Comparison of ENCODE assay signal across 21 cellular contexts in genomic region chr10:27618906-27619305, GRCh38.
DNase-seq lines count a peak whose midpoint lies in the region; ATAC-seq and TF ChIP-seq lines count a peak whose summit lies in the region.
"Had no signal": no experiment of that assay in that cellular context is flagged by ENCODE, and none has a peak within 500 bp of the region (broad histone marks: within the 10 kb centered on the region; RNA-seq: fewer than 3 reads in every experiment).

No MANE protein-coding gene starts in this region.

- H3K27ac Mint-ChIP-seq in GM23338: no peak overlapping the region
- H3K27ac Mint-ChIP-seq: B cell had no signal

- H3K36me3 Mint-ChIP-seq in GM23338 (ENCODE audit: low read depth): no peaks in the 10 kb centered on the region

- peaks cover 23% of the 10 kb centered on the region; the same call in 1 of the 2 replicates for H3K9me2 ChIP-seq in GM23338 (ENCODE audit: insufficient read depth)
- H3K9me2 ChIP-seq: SK-N-SH had no signal

- H3K27me3 ChIP-seq in GM23338 (ENCODE audit: insufficient read depth): no peaks in the 10 kb centered on the region
- H3K27me3 ChIP-seq in tibial artery: no peaks in the 10 kb centered on the region

- TF ChIP-seq CTCF in AG09309 (IDR thresholded peaks at IDR 0.05; ENCODE audit: control insufficient read depth, insufficient read depth, low read depth, low read length, missing control alignments) (no peak), GM23338 (conservative IDR thresholded peaks at IDR 0.05; ENCODE audit: low read depth in 2 of 2) (no peak), fibroblast of villous mesenchyme (IDR thresholded peaks at IDR 0.05; ENCODE audit: insufficient read depth, low read depth, low read length) (no peak), tibial artery (IDR thresholded peaks at IDR 0.05) (no peak)

- no peak overlapping the region for H3K4me2 ChIP-seq in GM23338
- H3K4me2 ChIP-seq: A549, SK-N-SH had no signal

- H4K20me1 ChIP-seq in GM23338 (replicated peaks; ENCODE audit: insufficient read depth): no peaks in the 10 kb centered on the region

- H3K9me3 Mint-ChIP-seq in GM23338: no peaks in the 10 kb centered on the region

- peaks cover 19% of the 10 kb centered on the region for H3K4me1 Mint-ChIP-seq in GM23338
- H3K4me1 Mint-ChIP-seq: B cell had no signal

- H3K79me2 ChIP-seq in GM23338 (replicated peaks; ENCODE audit: insufficient read depth): no peaks in the 10 kb centered on the region

- DNase-seq in AG09309 (ENCODE audit: low read depth) (peak; percentile 78), GM23338 (ENCODE audit: low spot score) (no peak), fibroblast of villous mesenchyme (ENCODE audit: low read depth) (peak; percentile 42), tibial artery (no peak), H4 (ENCODE audit: low spot score) (no peak), A172 (ENCODE audit: low spot score) (no peak)
- DNase-seq: DMS 273 treated with DMSO at 0.1 percent for 48 hours, DND-41, GOT3, KBM-7, NCI-H1105, NCI-H1694, NCI-H2227 treated with DMSO at 0.1 percent for 48 hours, NCI-H510A treated with DMSO at 0.1 percent for 48 hours, NCI-H774, SHP77 treated with DMSO at 0.1 percent for 48 hours, SK-N-SH had no signal

- H3K36me3 ChIP-seq in GM23338 (ENCODE audit: insufficient read depth): no peaks in the 10 kb centered on the region
- H3K36me3 ChIP-seq in tibial artery: no peaks in the 10 kb centered on the region

- no peaks in the 10 kb centered on the region for H3K9me3 ChIP-seq in tibial artery
- H3K9me3 ChIP-seq: A549, SK-N-SH had no signal

- no peak overlapping the region for H3K27ac ChIP-seq in GM23338 (ENCODE audit: low read depth)
- peak overlapping the region; percentile 67 to 72 for H3K27ac ChIP-seq in tibial artery
- H3K27ac ChIP-seq: A549 had no signal

- no peaks in the 10 kb centered on the region for H3F3A ChIP-seq in GM23338 (replicated peaks; ENCODE audit: low read depth)

- ATAC-seq in GM23338 (no peak), HG02840 (IDR thresholded peaks at IDR 0.05; ENCODE audit: low FRiP score, unreplicated experiment) (no peak)
- ATAC-seq: A549, HepG2 had no signal

- H3K4me3 Mint-ChIP-seq in GM23338: no peak overlapping the region
- H3K4me3 Mint-ChIP-seq: B cell had no signal

- H3K4me3 ChIP-seq in AG09309 (ENCODE audit: control insufficient read depth, low read depth, low read length) (no peak overlapping the region), GM23338 (no peak overlapping the region), fibroblast of villous mesenchyme (ENCODE audit: low read depth, low read length) (no peak overlapping the region), tibial artery (no peak overlapping the region)
- H3K4me3 ChIP-seq: A549 had no signal

- H3K4me1 ChIP-seq in GM23338 (ENCODE audit: insufficient read depth) (peaks cover 19% of the 10 kb centered on the region), tibial artery (peaks cover 0 to 42% (median 18%) of the 10 kb centered on the region in 4 donors)
- H3K4me1 ChIP-seq: A549 had no signal

- H3K27me3 Mint-ChIP-seq in GM23338 (ENCODE audit: insufficient read depth, low read depth, poor library complexity): peaks cover 2% of the 10 kb centered on the region

- intact Hi-C loops in tibial artery (cut with DNase I; ENCODE audit: low total_unique reads): no loop called here

- peak overlapping the region; percentile 73; the same call in 1 of the 2 replicates for H2AFZ ChIP-seq in GM23338

TF ChIP-seq in GM23338, 12 proteins besides CTCF, POLR2A, EP300 and RAD21 (continues in another document):
- no peak for TF ChIP-seq NANOG (IDR thresholded peaks at IDR 0.05; ENCODE audit: borderline replicate concordance)
- no peak for TF ChIP-seq ETS1 (IDR thresholded peaks at IDR 0.05)
- TF ChIP-seq EZH2phosphoT487 (IDR thresholded peaks at IDR 0.05; ENCODE audit: unreplicated experiment): no peak
- TF ChIP-seq POLR2AphosphoS5 (IDR thresholded peaks at IDR 0.05; ENCODE audit: low read depth): no peak
- no peak for TF ChIP-seq ZNF114 (CRISPR knock-in tag; IDR thresholded peaks at IDR 0.05)
- TF ChIP-seq ZNF331 (CRISPR knock-in tag; IDR thresholded peaks at IDR 0.05; ENCODE audit: low read depth): no peak
- TF ChIP-seq ZNF462 (CRISPR knock-in tag; IDR thresholded peaks at IDR 0.05): no peak

Comparison
In these comparisons a context has a peak if more than half of its experiments do, and no peak if none do; other contexts are left out.
1. DNase-seq: peak in AG09309 (single experiment) and fibroblast of villous mesenchyme (single experiment); none in GM23338 (single experiment), tibial artery (0 of 2), H4 (single experiment) and A172 (single experiment).